ENCODE assay signal across 8 cellular contexts in genomic region chr4:17576932-17577659, GRCh38. TPM values are rescaled to one million over a fixed set of nuclear protein-coding genes. Genes with fewer than 3 reads are reported as not detected.
DNase-seq lines count a peak whose midpoint lies in the region; ATAC-seq and TF ChIP-seq lines count a peak whose summit lies in the region.

Gene LAP3 (plus strand): TSS chr4:17577198. CDS start chr4:17577466, 268 bp downstream.

- peak within 1 kb of the TSS; percentile 92 for H3K27ac ChIP-seq in GM23338 (ENCODE audit: low read depth)

- H3K27me3 ChIP-seq in GM23338 (ENCODE audit: insufficient read depth): no peaks in the 10 kb centered on the region

- H3K4me2 ChIP-seq in GM23338: peak within 1 kb of the TSS; percentile 97

- H3K27ac Mint-ChIP-seq in GM23338: peak within 1 kb of the TSS; percentile 87
- peak within 1 kb of the TSS; percentile 87 for H3K27ac Mint-ChIP-seq in activated T-helper 2 cell treated with anti-CD3 and anti-CD28 coated beads, Interferon-gamma antibody, Interleukin-2, Interleukin-4, amounts not matched to agents 10 μg/mL and 5 μg/mL and 100 μg/mL, durations not matched to agents 14 hours and 24 hours and 36 hours
- peak within 1 kb of the TSS; percentile 94 to 100 (median 98) for H3K27ac Mint-ChIP-seq in naive thymus-derived CD8-positive, alpha-beta T cell

- DNase-seq in Daoy (ENCODE audit: low read depth): peak; percentile 97
- peak; percentile 95 for DNase-seq in GM23338 (ENCODE audit: low spot score)
- peak; percentile 91 for DNase-seq in LHCN-M2 (ENCODE audit: low read depth)
- DNase-seq in RPMI8226: peak; percentile 94
- DNase-seq in activated T-helper 2 cell treated with anti-CD3 and anti-CD28 coated beads, Interferon-gamma antibody, Interleukin-2, Interleukin-4, amounts not matched to agents 10 μg/mL and 5 μg/mL and 100 μg/mL, durations not matched to agents 14 hours and 24 hours and 36 hours (ENCODE audit: low spot score): peak; percentile 98
- peak; percentile 96 for DNase-seq in fibroblast of mammary gland (ENCODE audit: low read depth)
- DNase-seq in naive thymus-derived CD8-positive, alpha-beta T cell: peak; percentile 97 to 100 (median 99)
- peak; percentile 96 to 99 (median 98) for DNase-seq in stimulated activated naive CD4-positive, alpha-beta T cell (lab: John Stamatoyannopoulos, UW)

- peaks cover 22% of the 10 kb centered on the region; the same call in 2 of the 3 replicates for H3K36me3 Mint-ChIP-seq in GM23338 (ENCODE audit: low read depth)
- peaks cover 31% of the 10 kb centered on the region for H3K36me3 Mint-ChIP-seq in activated T-helper 2 cell treated with anti-CD3 and anti-CD28 coated beads, Interferon-gamma antibody, Interleukin-2, Interleukin-4, amounts not matched to agents 10 μg/mL and 5 μg/mL and 100 μg/mL, durations not matched to agents 14 hours and 24 hours and 36 hours (ENCODE audit: low read depth)
- peaks cover 0 to 19% (median 2%) of the 10 kb centered on the region in 3 donors for H3K36me3 Mint-ChIP-seq in naive thymus-derived CD8-positive, alpha-beta T cell

- ATAC-seq in GM23338: peak; percentile 92
- peak; percentile 86 to 89 for ATAC-seq in naive thymus-derived CD8-positive, alpha-beta T cell

- H3K36me3 ChIP-seq in GM23338 (ENCODE audit: insufficient read depth): peaks cover 15% of the 10 kb centered on the region

- TF ChIP-seq CTCF in GM23338 (conservative IDR thresholded peaks at IDR 0.05; ENCODE audit: low read depth in 2 of 2) (no peak), fibroblast of mammary gland (conservative IDR thresholded peaks at IDR 0.05; ENCODE audit: control insufficient read depth, insufficient read depth, low read depth, low read length) (no peak)

- H3K4me3 Mint-ChIP-seq in GM23338: peak within 1 kb of the TSS; percentile 92
- peak within 1 kb of the TSS; percentile 93 for H3K4me3 Mint-ChIP-seq in activated T-helper 2 cell treated with anti-CD3 and anti-CD28 coated beads, Interferon-gamma antibody, Interleukin-2, Interleukin-4, amounts not matched to agents 10 μg/mL and 5 μg/mL and 100 μg/mL, durations not matched to agents 14 hours and 24 hours and 36 hours (ENCODE audit: low read depth)
- peak within 1 kb of the TSS; percentile 87 to 97 (median 92) for H3K4me3 Mint-ChIP-seq in naive thymus-derived CD8-positive, alpha-beta T cell

- peaks cover 15% of the 10 kb centered on the region for H3K79me2 ChIP-seq in GM23338 (replicated peaks; ENCODE audit: insufficient read depth)

- POLR2A ChIA-PET in naive thymus-derived CD8-positive, alpha-beta T cell (lab: Charles Lee): interaction anchor here (0.6 to 3.0 kb wide), 3 partner anchors 37 to 365 kb away, joined by 3 to 22 read pairs (median 4); partner anchors contain the start of genes DCAF16, MED28 and NCAPG

- H3K4me1 Mint-ChIP-seq in GM23338: peaks cover 17% of the 10 kb centered on the region; the same call in 2 of the 3 replicates
- H3K4me1 Mint-ChIP-seq in activated T-helper 2 cell treated with anti-CD3 and anti-CD28 coated beads, Interferon-gamma antibody, Interleukin-2, Interleukin-4, amounts not matched to agents 10 μg/mL and 5 μg/mL and 100 μg/mL, durations not matched to agents 14 hours and 24 hours and 36 hours (ENCODE audit: low read depth): peaks cover 26% of the 10 kb centered on the region
- peaks cover 14 to 35% (median 28%) of the 10 kb centered on the region in 4 donors for H3K4me1 Mint-ChIP-seq in naive thymus-derived CD8-positive, alpha-beta T cell

- peak within 1 kb of the TSS; percentile 100 for H2AFZ ChIP-seq in GM23338

- H3K9me3 Mint-ChIP-seq in GM23338: no peaks in the 10 kb centered on the region; the same call in 2 of the 3 replicates
- no peaks in the 10 kb centered on the region for H3K9me3 Mint-ChIP-seq in activated T-helper 2 cell treated with anti-CD3 and anti-CD28 coated beads, Interferon-gamma antibody, Interleukin-2, Interleukin-4, amounts not matched to agents 10 μg/mL and 5 μg/mL and 100 μg/mL, durations not matched to agents 14 hours and 24 hours and 36 hours
- H3K9me3 Mint-ChIP-seq in naive thymus-derived CD8-positive, alpha-beta T cell: peaks cover 0 to 2% (median 0%) of the 10 kb centered on the region in 9 donors

- H4K20me1 ChIP-seq in GM23338 (replicated peaks; ENCODE audit: insufficient read depth): 0 out of 2 replicates have a peak, but pooled peaks cover 6% of the 10 kb centered on the region

- H3K27me3 Mint-ChIP-seq in GM23338 (ENCODE audit: insufficient read depth, low read depth, poor library complexity): peaks cover 10% of the 10 kb centered on the region
- no peaks in the 10 kb centered on the region for H3K27me3 Mint-ChIP-seq in activated T-helper 2 cell treated with anti-CD3 and anti-CD28 coated beads, Interferon-gamma antibody, Interleukin-2, Interleukin-4, amounts not matched to agents 10 μg/mL and 5 μg/mL and 100 μg/mL, durations not matched to agents 14 hours and 24 hours and 36 hours (ENCODE audit: low read depth)
- no peaks in the 10 kb centered on the region for H3K27me3 Mint-ChIP-seq in naive thymus-derived CD8-positive, alpha-beta T cell

- H3K4me1 ChIP-seq in GM23338 (ENCODE audit: insufficient read depth): peaks cover 3% of the 10 kb centered on the region; the same call in 1 of the 2 replicates

- H3K9me2 ChIP-seq in GM23338 (ENCODE audit: insufficient read depth): no peaks in the 10 kb centered on the region

- H3K4me3 ChIP-seq in GM23338 (peak within 1 kb of the TSS; percentile 86), fibroblast of mammary gland (ENCODE audit: control insufficient read depth, low read depth, low read length) (peak within 1 kb of the TSS; percentile 82)

- intact Hi-C loops in activated T-helper 2 cell treated with anti-CD3 and anti-CD28 coated beads, Interferon-gamma antibody, Interleukin-2, Interleukin-4, amounts not matched to agents 10 μg/mL and 5 μg/mL and 100 μg/mL, durations not matched to agents 14 hours and 24 hours and 36 hours (cut with micrococcal nuclease): loop anchor here (1.0 to 2.0 kb wide), 7 partner anchors 28 to 445 kb away; partner anchors contain the start of genes DCAF16, MED28, NCAPG and QDPR

- H3F3A ChIP-seq in GM23338 (replicated peaks; ENCODE audit: low read depth): 0 out of 2 replicates have a peak, but pooled peaks cover 4% of the 10 kb centered on the region

TF ChIP-seq in GM23338, 12 proteins besides CTCF, POLR2A, EP300 and RAD21:
- TF ChIP-seq POLR2AphosphoS5 (IDR thresholded peaks at IDR 0.05; ENCODE audit: low read depth) (peak; percentile 90), ZNF331 (CRISPR knock-in tag; IDR thresholded peaks at IDR 0.05; ENCODE audit: low read depth) (no peak), STAT1 (IDR thresholded peaks at IDR 0.05; ENCODE audit: unreplicated experiment) (no peak), CREB1 (CRISPR knock-in tag; IDR thresholded peaks at IDR 0.05; ENCODE audit: low read depth) (peak; percentile 98)
- TF ChIP-seq, protein P1, sequence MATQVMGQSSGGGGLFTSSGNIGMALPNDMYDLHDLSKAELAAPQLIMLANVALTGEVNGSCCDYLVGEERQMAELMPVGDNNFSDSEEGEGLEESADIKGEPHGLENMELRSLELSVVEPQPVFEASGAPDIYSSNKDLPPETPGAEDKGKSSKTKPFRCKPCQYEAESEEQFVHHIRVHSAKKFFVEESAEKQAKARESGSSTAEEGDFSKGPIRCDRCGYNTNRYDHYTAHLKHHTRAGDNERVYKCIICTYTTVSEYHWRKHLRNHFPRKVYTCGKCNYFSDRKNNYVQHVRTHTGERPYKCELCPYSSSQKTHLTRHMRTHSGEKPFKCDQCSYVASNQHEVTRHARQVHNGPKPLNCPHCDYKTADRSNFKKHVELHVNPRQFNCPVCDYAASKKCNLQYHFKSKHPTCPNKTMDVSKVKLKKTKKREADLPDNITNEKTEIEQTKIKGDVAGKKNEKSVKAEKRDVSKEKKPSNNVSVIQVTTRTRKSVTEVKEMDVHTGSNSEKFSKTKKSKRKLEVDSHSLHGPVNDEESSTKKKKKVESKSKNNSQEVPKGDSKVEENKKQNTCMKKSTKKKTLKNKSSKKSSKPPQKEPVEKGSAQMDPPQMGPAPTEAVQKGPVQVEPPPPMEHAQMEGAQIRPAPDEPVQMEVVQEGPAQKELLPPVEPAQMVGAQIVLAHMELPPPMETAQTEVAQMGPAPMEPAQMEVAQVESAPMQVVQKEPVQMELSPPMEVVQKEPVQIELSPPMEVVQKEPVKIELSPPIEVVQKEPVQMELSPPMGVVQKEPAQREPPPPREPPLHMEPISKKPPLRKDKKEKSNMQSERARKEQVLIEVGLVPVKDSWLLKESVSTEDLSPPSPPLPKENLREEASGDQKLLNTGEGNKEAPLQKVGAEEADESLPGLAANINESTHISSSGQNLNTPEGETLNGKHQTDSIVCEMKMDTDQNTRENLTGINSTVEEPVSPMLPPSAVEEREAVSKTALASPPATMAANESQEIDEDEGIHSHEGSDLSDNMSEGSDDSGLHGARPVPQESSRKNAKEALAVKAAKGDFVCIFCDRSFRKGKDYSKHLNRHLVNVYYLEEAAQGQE (IDR thresholded peaks at IDR 0.05; ENCODE audit: unreplicated experiment): no peak

RNA-seq across cellular contexts. Expression of gene LAP3, which starts in this region (rescaled TPM):
- total RNA-seq in Daoy (2014; rRNA removed; shearing (Covaris generic)): 90.9 and 92.7 TPM in 2 replicates
- 46.4 and 63.6 TPM in 2 replicates for total RNA-seq in GM23338 (2014; rRNA removed; shearing (Covaris generic))
- polyA plus RNA-seq in GM23338 (2016; fragmentation: Nextera tagmentation; extraction: Ambion mirVana): 23.6 and 28.6 TPM in 2 replicates
- 78.1 and 90.6 TPM in 2 replicates for total RNA-seq in LHCN-M2 (2014; rRNA removed)
- 38.1 TPM for polyA plus RNA-seq in LHCN-M2 (2012)
- total RNA-seq in activated T-helper 2 cell treated with anti-CD3 and anti-CD28 coated beads, Interferon-gamma antibody, Interleukin-2, Interleukin-4, amounts not matched to agents 10 μg/mL and 5 μg/mL and 100 μg/mL, durations not matched to agents 14 hours and 24 hours and 36 hours: 90.8 and 94.9 TPM in 2 replicates
- 10 to 100 TPM; 29.2 to 30.3 TPM for total RNA-seq in naive thymus-derived CD8-positive, alpha-beta T cell
- polyA plus RNA-seq in naive thymus-derived CD8-positive, alpha-beta T cell: 10 to 100 TPM; 37.3 to 44.7 (median 42.0) TPM

Comparison
In these comparisons a context has a peak if more than half of its experiments do, and no peak if none do; other contexts are left out.
1. Peak in every context shown above with its lines: DNase-seq, ATAC-seq, H3K4me3 ChIP-seq and H3K27ac ChIP-seq.